1 cellular context compared by ENCODE assay signal in genomic region chr18:22606563-22607283, GRCh38.
TF ChIP-seq lines count a peak whose summit lies in the region.

No MANE protein-coding gene starts in this region.

TF ChIP-seq in IMR-90, 13 proteins besides CTCF, POLR2A, EP300 and RAD21 (continued from another document):
- TF ChIP-seq RFX5 (IDR thresholded peaks at IDR 0.05; ENCODE audit: low read depth, low read length) (no peak), USF2 (IDR thresholded peaks at IDR 0.05; ENCODE audit: low read depth, low read length) (no peak)
TF ChIP-seq in IMR-90: peak in this region for 0.
